In the genomic region with DNA sequence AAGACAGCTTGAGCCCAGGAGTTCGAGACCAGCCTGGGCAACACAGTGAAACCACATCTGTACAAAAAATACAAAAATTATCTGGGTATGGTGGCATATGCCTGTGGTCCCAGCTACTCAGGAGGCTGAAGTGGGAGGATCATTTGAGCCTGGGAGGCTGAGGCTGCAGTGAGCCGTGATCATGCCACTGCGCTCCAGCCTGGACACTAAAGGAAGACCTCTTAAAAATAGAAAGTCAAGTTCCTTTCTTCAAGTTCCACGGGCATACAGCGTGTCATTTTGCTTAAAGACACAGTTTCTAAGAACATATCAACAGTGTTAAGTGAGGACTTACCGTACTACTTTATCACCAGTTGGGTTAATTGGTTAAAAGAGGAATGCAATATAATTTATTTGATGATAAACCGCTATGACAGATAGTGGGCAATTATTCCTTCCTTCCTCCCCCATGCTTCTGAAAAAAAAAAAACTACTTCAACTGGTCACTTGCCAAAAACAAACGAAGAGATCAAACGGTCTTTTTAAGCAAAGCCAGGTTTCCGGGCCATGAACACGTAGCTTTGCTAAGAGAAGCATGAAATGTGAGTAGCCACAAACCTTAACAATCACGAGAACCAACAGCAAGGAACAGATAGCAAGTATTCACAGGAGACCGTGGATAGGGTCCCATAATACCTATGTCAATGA, we compare ENCODE assay signal across 18 cellular contexts. TPM values are rescaled to one million over a fixed set of nuclear protein-coding genes. Genes with fewer than 3 reads are reported as not detected.
DNase-seq lines count a peak whose midpoint lies in the region; ATAC-seq and TF ChIP-seq lines count a peak whose summit lies in the region.
"Had no signal": no experiment of that assay in that cellular context is flagged by ENCODE, and none has a peak within 500 bp of the region (broad histone marks: within the 10 kb centered on the region; RNA-seq: fewer than 3 reads in every experiment).

No MANE protein-coding gene starts in this region.

- H3K27ac ChIP-seq in VCaP (peak overlapping the region; percentile 79), thyroid gland (peak overlapping the region; percentile 93 to 99 (median 97)), psoas muscle (no peak overlapping the region)
- H3K27ac ChIP-seq: HL-60, spleen had no signal

- H3K9me3 ChIP-seq in thyroid gland (no peaks in the 10 kb centered on the region), psoas muscle (no peaks in the 10 kb centered on the region)
- H3K9me3 ChIP-seq: esophagus squamous epithelium, spleen had no signal

- no peaks in the 10 kb centered on the region for H3K27me3 Mint-ChIP-seq in activated T-cell treated with anti-CD3 and anti-CD28 coated beads, Interleukin-2, amount 50 U/mL, for 24 hours
- H3K27me3 Mint-ChIP-seq: activated naive CD8-positive, alpha-beta T cell treated with anti-CD3 and anti-CD28 coated beads for 36 hours had no signal

- no peaks in the 10 kb centered on the region for H3K36me3 Mint-ChIP-seq in activated T-cell treated with anti-CD3 and anti-CD28 coated beads, Interleukin-2, amount 50 U/mL, for 24 hours (ENCODE audit: low read depth)
- H3K36me3 Mint-ChIP-seq: activated naive CD8-positive, alpha-beta T cell treated with anti-CD3 and anti-CD28 coated beads for 36 hours had no signal

- TF ChIP-seq CTCF in VCaP (conservative IDR thresholded peaks at IDR 0.05) (no peak), thyroid gland (IDR thresholded peaks at IDR 0.05) (no peak), psoas muscle (IDR thresholded peaks at IDR 0.05) (no peak)

- WGBS in thyroid gland, 2 donors: 27 to 37% methylated on average over 13 of the region's 13 CpGs
- 62 to 66% (median 63%) methylated on average over 13 of the region's 13 CpGs for WGBS in psoas muscle, 3 donors

- H3K36me3 ChIP-seq in thyroid gland: no peaks in the 10 kb centered on the region
- H3K36me3 ChIP-seq in psoas muscle (ENCODE audit: insufficient read depth in 1 of 2, low read depth in 1 of 2): no peaks in the 10 kb centered on the region
- H3K36me3 ChIP-seq: esophagus squamous epithelium, spleen had no signal

- no peaks in the 10 kb centered on the region for H3K9me3 Mint-ChIP-seq in activated T-cell treated with anti-CD3 and anti-CD28 coated beads, Interleukin-2, amount 50 U/mL, for 24 hours
- H3K9me3 Mint-ChIP-seq: activated naive CD8-positive, alpha-beta T cell treated with anti-CD3 and anti-CD28 coated beads for 36 hours had no signal

- peak in 1 of 2 donors; percentile 44 for TF ChIP-seq POLR2A in thyroid gland (IDR thresholded peaks at IDR 0.05)

- no peak overlapping the region for H3K4me3 Mint-ChIP-seq in activated T-cell treated with anti-CD3 and anti-CD28 coated beads, Interleukin-2, amount 50 U/mL, for 24 hours
- H3K4me3 Mint-ChIP-seq: activated naive CD8-positive, alpha-beta T cell treated with anti-CD3 and anti-CD28 coated beads for 36 hours had no signal

- intact Hi-C loops in thyroid gland (cut with DNase I) (no loop called here), psoas muscle (cut with DNase I) (no loop called here)

- H3K4me1 ChIP-seq in thyroid gland (peaks cover 44 to 49% of the 10 kb centered on the region in 2 donors), psoas muscle (no peaks in the 10 kb centered on the region)

- H3K27me3 ChIP-seq in thyroid gland (no peaks in the 10 kb centered on the region), psoas muscle (ENCODE audit: insufficient read depth in 3 of 3, low read length in 2 of 3) (no peaks in the 10 kb centered on the region)
- H3K27me3 ChIP-seq: esophagus squamous epithelium, spleen had no signal

- no peak for DNase-seq in activated T-cell treated with anti-CD3 and anti-CD28 coated beads, Interleukin-2, amount 50 U/mL, for 24 hours
- DNase-seq in activated T-cell treated with anti-CD3 and anti-CD28 coated beads, Interleukin-2, amount 50 U/mL, for 48 hours: no peak
- peak; percentile 95 for DNase-seq in kidney glomerular epithelial cell (lab: John Stamatoyannopoulos, UW)
- DNase-seq in thyroid gland: peak; percentile 60 to 64
- DNase-seq in anterior cingulate cortex (lab: John Stamatoyannopoulos, UW): no peak
- no peak for DNase-seq in psoas muscle
- DNase-seq: activated naive CD8-positive, alpha-beta T cell treated with anti-CD3 and anti-CD28 coated beads for 36 hours; esophagus squamous epithelium; HCEC 1CT; hippocampal formation; NCI-H2081 treated with DMSO at 0.1 percent for 48 hours; NK-92 treated with Interleukin-12 subunit alpha and Interleukin-12 subunit beta, amount 100 ng/mL, for 24 hours; spleen; substantia nigra had no signal

- peaks cover 28% of the 10 kb centered on the region for H3K4me1 Mint-ChIP-seq in activated T-cell treated with anti-CD3 and anti-CD28 coated beads, Interleukin-2, amount 50 U/mL, for 24 hours (ENCODE audit: low read depth)

- no peak for ATAC-seq in psoas muscle
- ATAC-seq in GM18909 (IDR thresholded peaks at IDR 0.05; ENCODE audit: poor library complexity, unreplicated experiment): no peak

- H3K27ac Mint-ChIP-seq in activated T-cell treated with anti-CD3 and anti-CD28 coated beads, Interleukin-2, amount 50 U/mL, for 24 hours: peak overlapping the region; percentile 40
- H3K27ac Mint-ChIP-seq: activated naive CD8-positive, alpha-beta T cell treated with anti-CD3 and anti-CD28 coated beads for 36 hours had no signal

- H3K4me3 ChIP-seq in thyroid gland (replicated peaks in 1 of 3): no peak overlapping the region
- no peak overlapping the region for H3K4me3 ChIP-seq in psoas muscle
- H3K4me3 ChIP-seq: esophagus squamous epithelium, lung, spleen had no signal

RNA-seq across cellular contexts. Expression of a gene that starts 21.4 kb away (rescaled TPM):
- total RNA-seq in thyroid gland: 10 to 100 TPM; 37.5 to 92.6 (median 44.8) TPM
- under 1 TPM in 3 of 4 donors, not detected in 1; 0.10 to 0.69 (median 0.44) TPM for total RNA-seq in psoas muscle
- polyA plus RNA-seq in psoas muscle: under 1 TPM in 2 of 3 donors, not detected in 1; 0.05 to 0.08 TPM

Comparison
In these comparisons a context has a peak if more than half of its experiments do, and no peak if none do; other contexts are left out.
1. DNase-seq: peak in kidney glomerular epithelial cell (single experiment) and thyroid gland (2 of 2); none in activated T-cell treated with anti-CD3 and anti-CD28 coated beads, Interleukin-2, amount 50 U/mL, for 24 hours (single experiment), activated T-cell treated with anti-CD3 and anti-CD28 coated beads, Interleukin-2, amount 50 U/mL, for 48 hours (0 of 2), anterior cingulate cortex (0 of 58) and psoas muscle (0 of 2).
2. RNA of a gene that starts 21.4 kb away (total RNA-seq): 37.5 to 92.6 TPM in thyroid gland; 0.10 to 0.69 TPM in psoas muscle; every median in the first group is over 10 times any median in the second.